10 cellular contexts compared by ENCODE assay signal in the genomic region with DNA sequence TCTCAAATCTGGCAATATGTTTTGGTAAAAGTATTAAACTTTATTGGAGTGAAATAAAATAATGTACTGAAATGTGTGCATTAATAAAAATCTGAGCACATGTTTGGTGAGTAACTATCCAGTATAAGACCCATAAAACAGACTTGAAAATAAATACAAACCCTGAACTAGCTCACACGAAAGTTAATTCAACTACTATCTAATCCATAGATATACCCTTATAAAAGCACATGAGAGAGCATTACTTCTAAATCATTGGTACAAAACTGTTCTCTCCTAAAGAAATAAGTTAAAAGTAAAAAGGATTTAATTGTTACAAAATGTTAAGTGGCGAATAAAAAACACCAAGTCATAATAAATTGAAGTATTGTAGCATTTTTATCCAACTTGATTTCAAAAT.
DNase-seq lines count a peak whose midpoint lies in the region; ATAC-seq and TF ChIP-seq lines count a peak whose summit lies in the region.
"Had no signal": no experiment of that assay in that cellular context is flagged by ENCODE, and none has a peak within 500 bp of the region (broad histone marks: within the 10 kb centered on the region; RNA-seq: fewer than 3 reads in every experiment).

No MANE protein-coding gene starts in this region.

- no peak for ATAC-seq in naive thymus-derived CD4-positive, alpha-beta T cell
- no peak for ATAC-seq in HG03565 (IDR thresholded peaks at IDR 0.05; ENCODE audit: unreplicated experiment)
- ATAC-seq in activated T-cell treated with anti-CD3 and anti-CD28 coated beads, Interleukin-2, amount 50 U/mL, for 4 hours = no peak

- no peaks in the 10 kb centered on the region for H3K36me3 ChIP-seq in naive thymus-derived CD4-positive, alpha-beta T cell (ENCODE audit: control insufficient read depth in 2 of 3, insufficient read depth in 3 of 3, low read length in 3 of 3)

- CTCF ChIA-PET in naive thymus-derived CD4-positive, alpha-beta T cell (lab: Charles Lee) = interaction anchor here (0.7 kb wide), 1 partner anchor 381 kb away, joined by 3 read pairs; no protein-coding TSS in a partner anchor

- H3K27me3 Mint-ChIP-seq in naive thymus-derived CD4-positive, alpha-beta T cell = no peaks in the 10 kb centered on the region
- no peaks in the 10 kb centered on the region for H3K27me3 Mint-ChIP-seq in activated T-cell treated with anti-CD3 and anti-CD28 coated beads, Interleukin-2, amount 50 U/mL, for 4 hours (ENCODE audit: low read depth)

- no peak for TF ChIP-seq CTCF in AG10803 (conservative IDR thresholded peaks at IDR 0.05; ENCODE audit: low read length)

- peaks cover 17 to 49% (median 37%) of the 10 kb centered on the region in 7 donors for H3K4me1 Mint-ChIP-seq in naive thymus-derived CD4-positive, alpha-beta T cell
- peaks cover 45% of the 10 kb centered on the region for H3K4me1 Mint-ChIP-seq in activated T-cell treated with anti-CD3 and anti-CD28 coated beads, Interleukin-2, amount 50 U/mL, for 4 hours (ENCODE audit: low read depth)

- peaks cover 20 to 35% of the 10 kb centered on the region in 2 donors for H3K4me1 ChIP-seq in naive thymus-derived CD4-positive, alpha-beta T cell (ENCODE audit: control insufficient read depth in 2 of 2, insufficient read depth in 2 of 2, low read length in 2 of 2)

- H3K4me3 Mint-ChIP-seq in naive thymus-derived CD4-positive, alpha-beta T cell = no peak overlapping the region
- H3K4me3 Mint-ChIP-seq in activated T-cell treated with anti-CD3 and anti-CD28 coated beads, Interleukin-2, amount 50 U/mL, for 4 hours = no peak overlapping the region
- H3K4me3 Mint-ChIP-seq: memory B cell; T-helper 1 cell treated with Interleukin-12 subunit alpha and Interleukin-12 subunit beta and Interleukin-4 antibody, amounts not matched to agents 30 μg/mL and 1 μg/mL, for 36 hours had no signal

- intact Hi-C loops in naive thymus-derived CD4-positive, alpha-beta T cell (cut with micrococcal nuclease) = loop anchor here (5.0 to 10.0 kb wide), 5 partner anchors 320 to 1160 kb away; a partner anchor contains a TSS

- H3K9me3 ChIP-seq in naive thymus-derived CD4-positive, alpha-beta T cell (ENCODE audit: control insufficient read depth in 2 of 3, low read length in 3 of 3) = no peaks in the 10 kb centered on the region

- H3K27ac Mint-ChIP-seq in naive thymus-derived CD4-positive, alpha-beta T cell = no peak overlapping the region
- H3K27ac Mint-ChIP-seq: memory B cell; T-helper 1 cell treated with Interleukin-12 subunit alpha and Interleukin-12 subunit beta and Interleukin-4 antibody, amounts not matched to agents 30 μg/mL and 1 μg/mL, for 36 hours had no signal

- peak overlapping the region; percentile 91 for H3K27ac ChIP-seq in caudate nucleus (ENCODE audit: low read depth, low read length)
- H3K27ac ChIP-seq in naive thymus-derived CD4-positive, alpha-beta T cell (ENCODE audit: low read depth, low read length) = peak overlapping the region; percentile 75

- DNase-seq in AG10803 (ENCODE audit: low read depth) (no peak), caudate nucleus (lab: John Stamatoyannopoulos, UW) (no peak), glomerular visceral epithelial cell (ENCODE audit: extremely low spot score) (no peak), hepatic stellate cell (ENCODE audit: low spot score) (no peak)
- no peak for DNase-seq in Jurkat, Clone E6-1 (ENCODE audit: low read depth, low spot score)
- no peak for DNase-seq in naive thymus-derived CD4-positive, alpha-beta T cell
- no peak for DNase-seq in activated T-cell treated with anti-CD3 and anti-CD28 coated beads, Interleukin-2, amount 50 U/mL, for 4 hours

- H3K27me3 ChIP-seq in naive thymus-derived CD4-positive, alpha-beta T cell (ENCODE audit: control insufficient read depth in 2 of 2, insufficient read depth in 2 of 2, low read length in 2 of 2) = no peaks in the 10 kb centered on the region

- POLR2A ChIA-PET in naive thymus-derived CD4-positive, alpha-beta T cell (lab: Charles Lee) = interaction anchor here (0.8 to 2.1 kb wide), 4 partner anchors 9 to 14 kb away, joined by 3 to 6 read pairs (median 4); no protein-coding TSS in a partner anchor

- peaks cover 0 to 23% (median 0%) of the 10 kb centered on the region in 5 donors for H3K36me3 Mint-ChIP-seq in naive thymus-derived CD4-positive, alpha-beta T cell
- H3K36me3 Mint-ChIP-seq in activated T-cell treated with anti-CD3 and anti-CD28 coated beads, Interleukin-2, amount 50 U/mL, for 4 hours (ENCODE audit: insufficient read depth) = no peaks in the 10 kb centered on the region
- H3K36me3 Mint-ChIP-seq: memory B cell had no signal

- H3K4me3 ChIP-seq in AG10803 (ENCODE audit: low read length) = peak overlapping the region; percentile 88
- peak overlapping the region; percentile 73 for H3K4me3 ChIP-seq in Jurkat, Clone E6-1 (ENCODE audit: low read length)
- peak overlapping the region; percentile 47 for H3K4me3 ChIP-seq in naive thymus-derived CD4-positive, alpha-beta T cell (ENCODE audit: low read length)

- H3K9me3 Mint-ChIP-seq in naive thymus-derived CD4-positive, alpha-beta T cell = peaks cover 0 to 2% (median 0%) of the 10 kb centered on the region in 11 donors
- H3K9me3 Mint-ChIP-seq in activated T-cell treated with anti-CD3 and anti-CD28 coated beads, Interleukin-2, amount 50 U/mL, for 4 hours = no peaks in the 10 kb centered on the region
- H3K9me3 Mint-ChIP-seq: memory B cell; T-helper 1 cell treated with Interleukin-12 subunit alpha and Interleukin-12 subunit beta and Interleukin-4 antibody, amounts not matched to agents 30 μg/mL and 1 μg/mL, for 36 hours had no signal
